Comparison of ENCODE assay signal across 8 cellular contexts in genomic region chr5:82277987-82278710, GRCh38. TPM values are rescaled to one million over a fixed set of nuclear protein-coding genes. Genes with fewer than 3 reads are reported as not detected.
DNase-seq lines count a peak whose midpoint lies in the region; ATAC-seq and TF ChIP-seq lines count a peak whose summit lies in the region.

Gene RPS23 (minus strand): TSS chr5:82278354. CDS start chr5:82278323, 31 bp downstream.

- peaks cover 3 to 5% of the 10 kb centered on the region in 2 donors for H3K4me1 ChIP-seq in mucosa of rectum (ENCODE audit: control insufficient read depth in 2 of 2, insufficient read depth in 2 of 2, low read length in 2 of 2)

- no peaks in the 10 kb centered on the region for H3K27me3 ChIP-seq in mucosa of rectum (ENCODE audit: control insufficient read depth in 2 of 2, insufficient read depth in 2 of 2, low read length in 2 of 2)

- H3K9me3 ChIP-seq in mucosa of rectum (ENCODE audit: control insufficient read depth in 2 of 2, low read length in 2 of 2) = no peaks in the 10 kb centered on the region

- peak within 1 kb of the TSS; percentile 78 to 79 for H3K27ac ChIP-seq in mucosa of rectum (ENCODE audit: low read depth in 2 of 2, low read length in 2 of 2)

- peak within 1 kb of the TSS; percentile 86 for H3K9ac ChIP-seq in mucosa of rectum (ENCODE audit: low read depth in 1 of 2, low read length in 2 of 2)

- ATAC-seq in GM21526 (IDR thresholded peaks at IDR 0.05; ENCODE audit: low FRiP score, unreplicated experiment) = peak; percentile 96

- H3K36me3 ChIP-seq in mucosa of rectum (ENCODE audit: control insufficient read depth in 2 of 2, insufficient read depth in 2 of 2, low read length in 2 of 2) = peaks cover 22 to 24% of the 10 kb centered on the region in 2 donors

- H3K4me3 ChIP-seq in epithelial cell of proximal tubule (ENCODE audit: low read depth, low read length) = peak within 1 kb of the TSS; percentile 97
- H3K4me3 ChIP-seq in mucosa of rectum (ENCODE audit: low read length in 2 of 2) = peak within 1 kb of the TSS; percentile 83 to 96

- no peak for TF ChIP-seq CTCF in epithelial cell of proximal tubule (conservative IDR thresholded peaks at IDR 0.05; ENCODE audit: low read depth, low read length)

- DNase-seq in DMS 273 (lab: John Stamatoyannopoulos, UW; ENCODE audit: unreplicated experiment) = peak; percentile 97
- DNase-seq in HuH-7.5 (ENCODE audit: low spot score) = peak; percentile 61
- peak; percentile 38 for DNase-seq in OCI-M2 (lab: John Stamatoyannopoulos, UW; ENCODE audit: unreplicated experiment)
- peak; percentile 78 for DNase-seq in activated T-cell treated with anti-CD3 and anti-CD28 coated beads for 4 hours
- peak; percentile 49 for DNase-seq in epithelial cell of proximal tubule (ENCODE audit: low read depth)
- DNase-seq in stimulated activated CD8-positive, alpha-beta memory T cell treated with anti-CD3 and anti-CD28 coated beads, Interleukin-4, amount 100 ng/mL, for 48 hours = peak; percentile 90

RNA-seq across cellular contexts. Expression of gene RPS23, which starts in this region (rescaled TPM):
- total RNA-seq in epithelial cell of proximal tubule = 4,567 and 4,820 TPM in 2 replicates

Comparison
In these comparisons a context has a peak if more than half of its experiments do, and no peak if none do; other contexts are left out.
1. Peak in every context shown above with its lines: DNase-seq, ATAC-seq, H3K4me3 ChIP-seq and H3K27ac ChIP-seq.
2. DNase-seq: peak in every context shown above with its lines; median percentile 97 in DMS 273; 90 in stimulated activated CD8-positive, alpha-beta memory T cell treated with anti-CD3 and anti-CD28 coated beads, Interleukin-4, amount 100 ng/mL, for 48 hours; 78 in activated T-cell treated with anti-CD3 and anti-CD28 coated beads for 4 hours; 61 in HuH-7.5; 49 in epithelial cell of proximal tubule; 38 in OCI-M2.